ENCODE assay signal across 3 cellular contexts in genomic region chr1:195243492-195243891, GRCh38.
A peak's percentile ranks its signal among the peaks of the same experiment; 100 is the strongest.
TF ChIP-seq lines count a peak whose summit lies in the region.

No MANE protein-coding gene starts in this region.

TF ChIP-seq in HepG2, 621 proteins besides CTCF, POLR2A, EP300 and RAD21:
- TF ChIP-seq ZNF609 (CRISPR knock-in tag; IDR thresholded peaks at IDR 0.05; ENCODE audit: borderline replicate concordance) (no peak), MAFK (conservative IDR thresholded peaks at IDR 0.05 in 1 of 2, IDR thresholded peaks at IDR 0.05 in 1 of 2; ENCODE audit: low read length in 2 of 2) (peak; percentile 68 to 86), MAFF (IDR thresholded peaks at IDR 0.05; ENCODE audit: low read depth, low read length) (peak; percentile 86)
TF ChIP-seq in HepG2: peak in this region for 2.

TF ChIP-seq in IMR-90, 13 proteins besides CTCF, POLR2A, EP300 and RAD21:
- TF ChIP-seq CEBPB (IDR thresholded peaks at IDR 0.05; ENCODE audit: low read depth, low read length) = no peak
- peak; percentile 82 for TF ChIP-seq MAFK (IDR thresholded peaks at IDR 0.05; ENCODE audit: low read depth, low read length)
- no peak for TF ChIP-seq BHLHE40 (IDR thresholded peaks at IDR 0.05; ENCODE audit: low read depth, low read length)
- no peak for TF ChIP-seq USF2 (IDR thresholded peaks at IDR 0.05; ENCODE audit: low read depth, low read length)
- TF ChIP-seq MXI1 (IDR thresholded peaks at IDR 0.05; ENCODE audit: borderline replicate concordance, low read depth, low read length) = no peak
- no peak for TF ChIP-seq MAZ (IDR thresholded peaks at IDR 0.05; ENCODE audit: borderline replicate concordance, low read depth, low read length)
- no peak for TF ChIP-seq RCOR1 (IDR thresholded peaks at IDR 0.05; ENCODE audit: insufficient replicate concordance, low read length)
- TF ChIP-seq NFE2L2 (IDR thresholded peaks at IDR 0.05; ENCODE audit: low read depth, low read length) = no peak

TF ChIP-seq in K562, 482 proteins besides CTCF, POLR2A, EP300 and RAD21:
- TF ChIP-seq MAFF (IDR thresholded peaks at IDR 0.05; ENCODE audit: low read length) = peak; percentile 49
- TF ChIP-seq ZNF57 (CRISPR knock-in tag; IDR thresholded peaks at IDR 0.05) = no peak
- peak; percentile 44 for TF ChIP-seq C11orf30 (IDR thresholded peaks at IDR 0.05; ENCODE audit: low read depth)
- TF ChIP-seq MAFK (IDR thresholded peaks at IDR 0.05; ENCODE audit: low read length) = 0 out of 2 replicates have a peak, but pooled peaks have one; percentile 24
- TF ChIP-seq BRCA1 (IDR thresholded peaks at IDR 0.05) = no peak
- no peak for TF ChIP-seq BRCA1 (CRISPR knock-in tag; IDR thresholded peaks at IDR 0.05)
- no peak for TF ChIP-seq ZNF445 (CRISPR knock-in tag; IDR thresholded peaks at IDR 0.05; ENCODE audit: low read depth)
- TF ChIP-seq ELF2 (CRISPR knock-in tag; IDR thresholded peaks at IDR 0.05) = no peak
- TF ChIP-seq MEIS2 (IDR thresholded peaks at IDR 0.05; ENCODE audit: partially characterized antibody) = no peak
- peak; percentile 45; the same call in 1 of the 2 replicates for TF ChIP-seq MAFG (tag; conservative IDR thresholded peaks at IDR 0.05)
- TF ChIP-seq ATF1 (CRISPR knock-in tag; IDR thresholded peaks at IDR 0.05) = no peak
- TF ChIP-seq ATF1 (tag; IDR thresholded peaks at IDR 0.05) = no peak
- no peak for TF ChIP-seq ETS1 (conservative IDR thresholded peaks at IDR 0.05; ENCODE audit: control insufficient read depth, low read depth, low read length)
- no peak for TF ChIP-seq THAP12 (CRISPR knock-in tag; IDR thresholded peaks at IDR 0.05)
- no peak for TF ChIP-seq SMC3 (conservative IDR thresholded peaks at IDR 0.05; ENCODE audit: insufficient read depth, low read depth, low read length)
- TF ChIP-seq ZNF316 (IDR thresholded peaks at IDR 0.05) = peak; percentile 73
